In the genomic region with DNA sequence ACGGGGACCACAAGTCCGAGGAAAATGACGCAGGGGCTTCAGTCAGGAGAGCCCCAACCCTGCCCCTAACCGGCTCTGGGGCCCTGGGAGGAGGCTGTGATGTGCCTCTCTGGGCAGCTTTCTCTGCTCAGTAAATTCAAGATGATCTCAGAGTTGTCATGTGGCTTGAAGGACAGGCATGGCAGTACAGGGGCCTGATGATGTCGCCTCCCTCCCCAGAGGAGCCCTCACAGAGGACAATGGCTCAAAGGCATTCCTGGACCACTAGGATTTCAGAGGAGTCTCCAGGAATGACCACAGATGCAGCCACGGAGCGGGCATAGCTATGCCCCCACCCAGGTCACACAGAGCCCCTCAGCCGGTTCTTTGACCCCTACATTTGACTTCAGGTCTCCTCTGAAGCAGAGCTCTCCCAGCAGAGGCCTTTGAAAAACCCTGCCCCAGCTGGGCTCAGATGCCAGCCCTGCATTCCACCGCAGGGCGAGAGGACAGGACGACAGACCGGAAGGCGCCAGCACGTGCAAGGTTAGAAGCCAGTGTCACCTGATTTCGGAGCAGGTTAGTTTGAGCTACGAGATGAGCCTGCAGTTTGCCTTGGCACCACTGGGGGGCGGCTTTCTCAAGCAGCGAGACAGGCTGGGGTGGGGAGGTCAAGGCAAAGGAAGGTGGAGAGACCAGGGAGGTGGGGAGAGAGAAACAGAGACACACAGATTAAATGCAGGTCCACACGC, we compare ENCODE assay signal across 8 cellular contexts. TPM values are rescaled to one million over a fixed set of nuclear protein-coding genes. Genes with fewer than 3 reads are reported as not detected.
DNase-seq lines count a peak whose midpoint lies in the region; ATAC-seq and TF ChIP-seq lines count a peak whose summit lies in the region.

No MANE protein-coding gene starts in this region.

- peak overlapping the region; percentile 52 for H3K27ac Mint-ChIP-seq in activated naive CD8-positive, alpha-beta T cell treated with anti-CD3 and anti-CD28 coated beads, Interleukin-2, amount 10 ng/mL, durations not matched to agents 7 days and 5 days

- no peak overlapping the region for H3K4me3 Mint-ChIP-seq in activated naive CD8-positive, alpha-beta T cell treated with anti-CD3 and anti-CD28 coated beads, Interleukin-2, amount 10 ng/mL, durations not matched to agents 7 days and 5 days

- DNase-seq in GM03348 (ENCODE audit: low spot score) (peak; percentile 79), SKM-1 (lab: John Stamatoyannopoulos, UW; ENCODE audit: unreplicated experiment) (peak; percentile 34), left cardiac atrium (peak; percentile 63), retinal pigment epithelial cell (ENCODE audit: low read depth) (no peak)
- peak; percentile 78 for DNase-seq in activated naive CD8-positive, alpha-beta T cell treated with anti-CD3 and anti-CD28 coated beads, Interleukin-2, amount 10 ng/mL, durations not matched to agents 7 days and 5 days

- no peaks in the 10 kb centered on the region for H3K9me3 Mint-ChIP-seq in activated naive CD8-positive, alpha-beta T cell treated with anti-CD3 and anti-CD28 coated beads, Interleukin-2, amount 10 ng/mL, durations not matched to agents 7 days and 5 days

- intact Hi-C loops in left cardiac atrium (cut with DNase I), result no loop called here

- ATAC-seq in HG03103 (IDR thresholded peaks at IDR 0.05; ENCODE audit: low read depth, unreplicated experiment) (peak; percentile 33), left cardiac atrium (no peak), GM19397 (IDR thresholded peaks at IDR 0.05; ENCODE audit: unreplicated experiment) (no peak), HG03521 (IDR thresholded peaks at IDR 0.05; ENCODE audit: unreplicated experiment) (no peak)
- ATAC-seq in activated naive CD8-positive, alpha-beta T cell treated with anti-CD3 and anti-CD28 coated beads, Interleukin-2, amount 10 ng/mL, durations not matched to agents 7 days and 5 days (ENCODE audit: low read depth), result peak; percentile 62

- H3K4me1 Mint-ChIP-seq in activated naive CD8-positive, alpha-beta T cell treated with anti-CD3 and anti-CD28 coated beads, Interleukin-2, amount 10 ng/mL, durations not matched to agents 7 days and 5 days, result peaks cover 14% of the 10 kb centered on the region

- peak; percentile 97 for TF ChIP-seq CTCF in retinal pigment epithelial cell (conservative IDR thresholded peaks at IDR 0.05; ENCODE audit: low read depth, low read length)

- H3K4me3 ChIP-seq in retinal pigment epithelial cell (ENCODE audit: low read length), result no peak overlapping the region

- POLR2A ChIA-PET in activated naive CD8-positive, alpha-beta T cell treated with anti-CD3 and anti-CD28 coated beads, Interleukin-2, amount 10 ng/mL, durations not matched to agents 7 days and 5 days (lab: Charles Lee), result interaction anchor here (1.0 to 1.5 kb wide), 5 partner anchors 13 to 412 kb away, joined by 3 to 11 read pairs (median 4); no protein-coding TSS in a partner anchor

- peaks cover 14% of the 10 kb centered on the region for H3K36me3 Mint-ChIP-seq in activated naive CD8-positive, alpha-beta T cell treated with anti-CD3 and anti-CD28 coated beads, Interleukin-2, amount 10 ng/mL, durations not matched to agents 7 days and 5 days

- no peaks in the 10 kb centered on the region for H3K27me3 Mint-ChIP-seq in activated naive CD8-positive, alpha-beta T cell treated with anti-CD3 and anti-CD28 coated beads, Interleukin-2, amount 10 ng/mL, durations not matched to agents 7 days and 5 days

RNA-seq across cellular contexts. Expression of a gene that starts 39.2 kb away (rescaled TPM):
- 100 to 1,000 TPM; 160 to 161 TPM for total RNA-seq in activated naive CD8-positive, alpha-beta T cell treated with anti-CD3 and anti-CD28 coated beads, Interleukin-2, amount 10 ng/mL, durations not matched to agents 7 days and 5 days
- 10 to 100 TPM; 16.2 to 23.6 TPM for total RNA-seq in left cardiac atrium

Comparison
In these comparisons a context has a peak if more than half of its experiments do, and no peak if none do; other contexts are left out.
1. ATAC-seq: peak in HG03103 (single experiment) and activated naive CD8-positive, alpha-beta T cell treated with anti-CD3 and anti-CD28 coated beads, Interleukin-2, amount 10 ng/mL, durations not matched to agents 7 days and 5 days (single experiment); none in left cardiac atrium (0 of 2), GM19397 (single experiment) and HG03521 (single experiment).
2. RNA of a gene that starts 39.2 kb away (total RNA-seq): 160 to 161 TPM in activated naive CD8-positive, alpha-beta T cell treated with anti-CD3 and anti-CD28 coated beads, Interleukin-2, amount 10 ng/mL, durations not matched to agents 7 days and 5 days; 16.2 to 23.6 TPM in left cardiac atrium; every median in the first group is over 4 times any median in the second.